8 cellular contexts compared by ENCODE assay signal in genomic region chr22:19290400-19291217, GRCh38. TPM values are rescaled to one million over a fixed set of nuclear protein-coding genes. Genes with fewer than 3 reads are reported as not detected.
A peak's percentile ranks its signal among the peaks of the same experiment; 100 is the strongest.
DNase-seq lines count a peak whose midpoint lies in the region; ATAC-seq and TF ChIP-seq lines count a peak whose summit lies in the region.

No MANE protein-coding gene starts in this region.

- no peaks in the 10 kb centered on the region for H3K27me3 ChIP-seq in iPS DF 6.9 (ENCODE audit: control insufficient read depth, insufficient read depth, low read length)

- H3K4me1 Mint-ChIP-seq in activated T-helper 17 cell treated with anti-CD3 and anti-CD28 coated beads, Interleukin-2, amount 50 U/mL, for 72 hours: peaks cover 7% of the 10 kb centered on the region

- ATAC-seq in activated T-helper 17 cell treated with anti-CD3 and anti-CD28 coated beads, Interleukin-2, amount 50 U/mL, for 72 hours (replicated peaks): peak; percentile 19
- no peak for ATAC-seq in HG02870 (IDR thresholded peaks at IDR 0.05; ENCODE audit: unreplicated experiment)

- peak overlapping the region; percentile 79 for H3K4me3 ChIP-seq in AG10803 (ENCODE audit: low read length)
- H3K4me3 ChIP-seq in HFF-Myc (replicated peaks; ENCODE audit: low read depth, low read length): peak overlapping the region; percentile 61
- peak overlapping the region; percentile 71 for H3K4me3 ChIP-seq in iPS DF 6.9 (ENCODE audit: low read length)

- H3K4me1 ChIP-seq in iPS DF 6.9 (ENCODE audit: control insufficient read depth, insufficient read depth, low read length): peaks cover 10% of the 10 kb centered on the region; the same call in 1 of the 2 replicates

- H3K9me3 Mint-ChIP-seq in activated T-helper 17 cell treated with anti-CD3 and anti-CD28 coated beads, Interleukin-2, amount 50 U/mL, for 72 hours: no peaks in the 10 kb centered on the region

- DNase-seq in AG10803 (ENCODE audit: low read depth): no peak
- no peak for DNase-seq in HFF-Myc (ENCODE audit: extremely low read depth, low read depth)
- no peak for DNase-seq in iPS DF 6.9 (ENCODE audit: low read depth, low spot score)
- peak; percentile 25 for DNase-seq in stimulated activated CD8-positive, alpha-beta memory T cell treated with anti-CD3 and anti-CD28 coated beads, Interleukin-4, amount 100 ng/mL, for 48 hours
- DNase-seq in GF-D8 (lab: John Stamatoyannopoulos, UW): no peak
- DNase-seq in A172 (ENCODE audit: low spot score): no peak

- no peaks in the 10 kb centered on the region for H3K36me3 Mint-ChIP-seq in activated T-helper 17 cell treated with anti-CD3 and anti-CD28 coated beads, Interleukin-2, amount 50 U/mL, for 72 hours (ENCODE audit: low read depth)

- no CpG with 5 or more reads among the region's 27 CpGs for WGBS in iPS DF 6.9 (ENCODE audit: insufficient coverage, insufficient read length)

- no peaks in the 10 kb centered on the region for H3K9me3 ChIP-seq in iPS DF 6.9 (ENCODE audit: control insufficient read depth, insufficient read depth, low read length)

- no peak overlapping the region for H3K27ac ChIP-seq in iPS DF 6.9 (ENCODE audit: low read length)

- H3K27me3 Mint-ChIP-seq in activated T-helper 17 cell treated with anti-CD3 and anti-CD28 coated beads, Interleukin-2, amount 50 U/mL, for 72 hours: peaks cover 18% of the 10 kb centered on the region

- H3K27ac Mint-ChIP-seq in activated T-helper 17 cell treated with anti-CD3 and anti-CD28 coated beads, Interleukin-2, amount 50 U/mL, for 72 hours: peak overlapping the region; percentile 72

- TF ChIP-seq CTCF in AG10803 (conservative IDR thresholded peaks at IDR 0.05; ENCODE audit: low read length) (no peak), HFF-Myc (IDR thresholded peaks at IDR 0.05; ENCODE audit: low read depth, low read length, missing control alignments) (no peak)

- H3K4me3 Mint-ChIP-seq in activated T-helper 17 cell treated with anti-CD3 and anti-CD28 coated beads, Interleukin-2, amount 50 U/mL, for 72 hours: peak overlapping the region; percentile 83

- no peaks in the 10 kb centered on the region for H3K36me3 ChIP-seq in iPS DF 6.9 (ENCODE audit: control insufficient read depth, insufficient read depth, low read length)

RNA-seq across cellular contexts. Expression of gene CLTCL1, which starts 0.9 kb away (rescaled TPM):
- 1 to 10 TPM in 1 of 2 donors, under 1 TPM in 1; 0.86 to 2.0 TPM for total RNA-seq in activated T-helper 17 cell treated with anti-CD3 and anti-CD28 coated beads, Interleukin-2, amount 50 U/mL, for 72 hours
- total RNA-seq in A172 (2014; rRNA removed; shearing (Covaris generic)): 2.7 and 3.4 TPM in 2 replicates
